10 cellular contexts compared by ENCODE assay signal in the genomic region with DNA sequence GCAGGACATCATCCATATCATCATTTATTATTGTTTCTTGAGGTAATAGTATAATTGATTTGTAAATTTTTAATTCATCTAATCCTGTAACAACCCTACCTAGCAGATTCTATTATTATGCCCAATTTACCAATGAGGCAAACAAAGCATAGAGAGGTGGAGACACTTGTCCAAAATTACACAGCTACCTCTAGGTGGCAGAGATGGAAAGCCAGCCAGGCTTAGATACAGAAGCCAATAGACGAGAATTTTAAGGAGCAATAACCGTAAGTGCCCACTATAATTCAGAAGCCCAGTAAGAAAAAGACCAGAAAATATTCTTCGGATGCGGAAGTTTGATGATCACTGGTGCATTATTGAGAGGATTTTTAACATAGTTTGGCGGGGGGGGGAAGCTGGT. TPM values are rescaled to one million over a fixed set of nuclear protein-coding genes. Genes with fewer than 3 reads are reported as not detected.
A peak's percentile ranks its signal among the peaks of the same experiment; 100 is the strongest.
DNase-seq lines count a peak whose midpoint lies in the region; ATAC-seq and TF ChIP-seq lines count a peak whose summit lies in the region.
"Had no signal": no experiment of that assay in that cellular context is flagged by ENCODE, and none has a peak within 500 bp of the region (broad histone marks: within the 10 kb centered on the region; RNA-seq: fewer than 3 reads in every experiment).

No MANE protein-coding gene starts in this region.

- peak; percentile 66 for TF ChIP-seq CTCF in HFFc6 (IDR thresholded peaks at IDR 0.05)
- peak; percentile 62 for TF ChIP-seq CTCF in SU-DHL-6 (IDR thresholded peaks at IDR 0.05; ENCODE audit: insufficient read depth, low read length, poor library complexity, severe bottlenecking)
- peak; percentile 37 to 45 (median 45) for TF ChIP-seq CTCF in right lobe of liver (IDR thresholded peaks at IDR 0.05)
- peak in 1 of 6 experiments; percentile 21 for TF ChIP-seq CTCF in esophagus squamous epithelium (IDR thresholded peaks at IDR 0.05)

- DNase-seq in ELR (ENCODE audit: low read depth) (peak; percentile 44), HFFc6 (peak; percentile 33), right lobe of liver (no peak), neuronal stem cell (ENCODE audit: low spot score) (no peak), T-helper 1 cell (no peak), esophagus squamous epithelium (lab: John Stamatoyannopoulos, UW) (no peak)
- DNase-seq in stimulated activated CD4-positive, alpha-beta T cell treated with anti-CD3 and anti-CD28 coated beads, Interleukin-4, amount 100 ng/mL, for 1 hour: no peak

- TF ChIP-seq POLR2A in right lobe of liver (IDR thresholded peaks at IDR 0.05): no peak
- TF ChIP-seq POLR2A in esophagus squamous epithelium (IDR thresholded peaks at IDR 0.05): no peak

- H3K36me3 Mint-ChIP-seq in HFFc6 (ENCODE audit: low read depth): no peaks in the 10 kb centered on the region

- no peaks in the 10 kb centered on the region for H4K20me1 ChIP-seq in SU-DHL-6 (ENCODE audit: low read depth, low read length)

- no peak overlapping the region for H2BK5ac ChIP-seq in neuronal stem cell (ENCODE audit: low read length)

- no peak overlapping the region for H2BK15ac ChIP-seq in neuronal stem cell (ENCODE audit: low read length)

- no peak overlapping the region for H4K91ac ChIP-seq in neuronal stem cell (ENCODE audit: low read depth, low read length, poor library complexity)

- H3K9me3 ChIP-seq in SU-DHL-6 (ENCODE audit: insufficient read depth, low read length) (no peaks in the 10 kb centered on the region), right lobe of liver (no peaks in the 10 kb centered on the region), neuronal stem cell (replicated peaks in 1 of 2; ENCODE audit: control insufficient read depth in 2 of 2, insufficient read depth in 1 of 2, low read depth in 1 of 2, low read length in 2 of 2) (no peaks in the 10 kb centered on the region), esophagus squamous epithelium (no peaks in the 10 kb centered on the region)

- H3K4me3 Mint-ChIP-seq in HFFc6: no peak overlapping the region
- H3K4me3 Mint-ChIP-seq: IgD-negative memory B cell had no signal

- no peaks in the 10 kb centered on the region for H3K27me3 Mint-ChIP-seq in HFFc6 (ENCODE audit: insufficient read depth)
- H3K27me3 Mint-ChIP-seq: IgD-negative memory B cell, progenitor cell of endocrine pancreas had no signal

- no peaks in the 10 kb centered on the region; the same call in 1 of the 2 replicates for H3F3A ChIP-seq in SU-DHL-6 (ENCODE audit: insufficient read depth)

- H3K27me3 ChIP-seq in SU-DHL-6 (ENCODE audit: low read length) (no peaks in the 10 kb centered on the region), right lobe of liver (no peaks in the 10 kb centered on the region), neuronal stem cell (ENCODE audit: control insufficient read depth in 3 of 3, insufficient read depth in 3 of 3, low read depth in 1 of 3, low read length in 3 of 3) (no peaks in the 10 kb centered on the region), esophagus squamous epithelium (no peaks in the 10 kb centered on the region)

- peak overlapping the region; percentile 59 for H3K27ac ChIP-seq in SU-DHL-6 (ENCODE audit: low read depth, low read length)
- no peak overlapping the region for H3K27ac ChIP-seq in right lobe of liver
- H3K27ac ChIP-seq in neuronal stem cell (replicated peaks; ENCODE audit: low read length): no peak overlapping the region
- no peak overlapping the region for H3K27ac ChIP-seq in esophagus squamous epithelium

- no peak overlapping the region for H3K27ac Mint-ChIP-seq in HFFc6
- H3K27ac Mint-ChIP-seq: IgD-negative memory B cell had no signal

- H3K4me1 ChIP-seq in right lobe of liver (no peaks in the 10 kb centered on the region), neuronal stem cell (ENCODE audit: control insufficient read depth in 2 of 2, insufficient read depth in 1 of 2, low read depth in 1 of 2, low read length in 2 of 2) (peaks cover 0 to 10% of the 10 kb centered on the region in 2 donors), esophagus squamous epithelium (no peaks in the 10 kb centered on the region)

- no peaks in the 10 kb centered on the region for H3K79me1 ChIP-seq in neuronal stem cell (ENCODE audit: low read depth, low read length)

- no peak overlapping the region for H3K4ac ChIP-seq in neuronal stem cell (ENCODE audit: low read length)

- peak; percentile 59 to 81 (median 71) for ATAC-seq in right lobe of liver

- H3K9ac ChIP-seq in SU-DHL-6 (ENCODE audit: low read length) (no peak overlapping the region), neuronal stem cell (ENCODE audit: low read depth, low read length, poor library complexity) (no peak overlapping the region)

- 51% methylated on average over 5 of the region's 5 CpGs for WGBS in right lobe of liver (ENCODE audit: insufficient coverage, low coverage, low lambda C conversion rate, missing lambda C conversion rate)
- no CpG with 5 or more reads among the region's 5 CpGs for WGBS in neuronal stem cell (ENCODE audit: extremely low coverage in 2 of 2, insufficient read length in 2 of 2, insufficient replicate concordance in 1 of 2), 2 donors
- WGBS in esophagus squamous epithelium, 2 donors: 89 to 91% methylated on average over 5 of the region's 5 CpGs

- H2BK120ac ChIP-seq in neuronal stem cell (ENCODE audit: low read depth, low read length): no peak overlapping the region

- peaks cover 23% of the 10 kb centered on the region for H3K4me1 Mint-ChIP-seq in HFFc6 (ENCODE audit: low read depth)

- H2AK5ac ChIP-seq in neuronal stem cell (ENCODE audit: low read depth, low read length): no peak overlapping the region

- no peak overlapping the region for H3K14ac ChIP-seq in neuronal stem cell (ENCODE audit: low read length)

- peaks cover 5% of the 10 kb centered on the region; the same call in 1 of the 2 replicates for H3K36me3 ChIP-seq in SU-DHL-6 (ENCODE audit: low read length)
- H3K36me3 ChIP-seq in right lobe of liver: no peaks in the 10 kb centered on the region
- no peaks in the 10 kb centered on the region for H3K36me3 ChIP-seq in neuronal stem cell (replicated peaks in 1 of 2; ENCODE audit: control insufficient read depth in 2 of 2, insufficient read depth in 2 of 2, low read length in 2 of 2)
- H3K36me3 ChIP-seq in esophagus squamous epithelium: no peaks in the 10 kb centered on the region

- H3K79me2 ChIP-seq in SU-DHL-6 (ENCODE audit: insufficient read depth, low read length): no peaks in the 10 kb centered on the region; the same call in 1 of the 2 replicates

- H2AFZ ChIP-seq in SU-DHL-6 (ENCODE audit: low read depth, low read length, severe bottlenecking) (no peak overlapping the region), neuronal stem cell (ENCODE audit: low read length) (no peak overlapping the region)

- H3K18ac ChIP-seq in neuronal stem cell (ENCODE audit: low read length): no peak overlapping the region

- intact Hi-C loops in right lobe of liver (cut with DNase I) (no loop called here), esophagus squamous epithelium (cut with DNase I) (no loop called here)

- H3K9me2 ChIP-seq in SU-DHL-6 (replicated peaks; ENCODE audit: insufficient read depth, low read length): no peaks in the 10 kb centered on the region

- no peaks in the 10 kb centered on the region for H3K9me3 Mint-ChIP-seq in HFFc6
- H3K9me3 Mint-ChIP-seq: IgD-negative memory B cell had no signal

- no peak overlapping the region for H2BK12ac ChIP-seq in neuronal stem cell (ENCODE audit: low read length)

- H4K8ac ChIP-seq in neuronal stem cell (ENCODE audit: low read depth, low read length): no peak overlapping the region

- H3K4me3 ChIP-seq in SU-DHL-6 (ENCODE audit: insufficient read depth, low read length, poor library complexity, severe bottlenecking) (no peak overlapping the region), right lobe of liver (no peak overlapping the region), neuronal stem cell (ENCODE audit: low read length in 2 of 2) (no peak overlapping the region), esophagus squamous epithelium (no peak overlapping the region)

- H3K4me2 ChIP-seq in SU-DHL-6 (ENCODE audit: low read depth, low read length, poor library complexity, severe bottlenecking) (peak overlapping the region; percentile 34), neuronal stem cell (ENCODE audit: insufficient read depth, low read length, poor library complexity, severe bottlenecking) (no peak overlapping the region)

- H3K23ac ChIP-seq in neuronal stem cell (ENCODE audit: low read depth, low read length, poor library complexity): no peak overlapping the region

RNA-seq across cellular contexts. Expression of a gene that starts 54.0 kb away (rescaled TPM):
- not detected for total RNA-seq in HFFc6 (2021; fragmentation: NEBNext Ultra II Directional; extraction: Animal tissue kit (Norgen Biotek cat#: 25700))
- total RNA-seq in right lobe of liver (10 to 100 TPM in 5 of 6 experiments, 1 to 10 TPM in 1; 7.8 to 25.7 (median 16.6) TPM), esophagus squamous epithelium (10 to 100 TPM; 23.1 to 59.1 (median 33.0) TPM)
- 57.1 TPM for polyA plus RNA-seq in neuronal stem cell (2013, experiment 1 of 2)
- 57.8 TPM for polyA plus RNA-seq in neuronal stem cell (2013, experiment 2 of 2)

Comparison
In these comparisons a context has a peak if more than half of its experiments do, and no peak if none do; other contexts are left out.
1. DNase-seq: peak in ELR (single experiment) and HFFc6 (single experiment); none in right lobe of liver (0 of 3), neuronal stem cell (single experiment), stimulated activated CD4-positive, alpha-beta T cell treated with anti-CD3 and anti-CD28 coated beads, Interleukin-4, amount 100 ng/mL, for 1 hour (single experiment), T-helper 1 cell (0 of 5) and esophagus squamous epithelium (single experiment).
2. RNA of a gene that starts 54.0 kb away (total RNA-seq): 23.1 to 59.1 TPM in esophagus squamous epithelium and 7.8 to 25.7 TPM in right lobe of liver; not detected in HFFc6; every median in the first group is over 4 times any median in the second.